In the genomic region with DNA sequence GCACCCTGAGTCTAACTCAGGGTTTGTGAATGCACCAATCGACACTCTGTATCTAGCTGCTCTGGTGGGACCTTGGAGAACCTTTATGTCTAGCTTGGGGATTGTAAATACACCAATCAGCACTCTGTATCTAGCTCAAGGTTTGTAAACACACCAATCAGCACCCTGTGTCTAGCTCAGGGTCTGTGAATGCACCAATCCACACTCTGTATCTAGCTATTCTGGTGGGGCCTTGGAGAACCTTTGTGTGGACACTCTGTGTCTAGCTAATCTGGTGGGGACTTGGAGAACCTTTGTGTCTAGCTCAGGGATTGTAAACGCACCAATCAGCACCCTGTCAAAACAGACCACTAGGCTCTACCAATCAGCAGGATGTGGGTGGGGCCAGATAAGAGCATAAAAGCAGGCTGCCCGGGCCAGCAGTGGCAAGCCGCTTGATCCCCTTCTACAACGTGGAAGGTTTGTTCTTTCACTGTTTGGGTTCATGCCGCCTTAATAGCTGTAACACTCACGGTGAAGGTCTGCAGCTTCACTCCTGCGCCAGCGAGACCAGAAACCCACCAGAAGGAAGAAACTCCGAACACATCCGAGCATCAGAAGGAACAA, we compare ENCODE assay signal across 17 cellular contexts. TPM values are rescaled to one million over a fixed set of nuclear protein-coding genes. Genes with fewer than 3 reads are reported as not detected.
"Had no signal": no experiment of that assay in that cellular context is flagged by ENCODE, and none has a peak within 500 bp of the region (broad histone marks: within the 10 kb centered on the region; RNA-seq: fewer than 3 reads in every experiment).

No MANE protein-coding gene starts in this region.

RNA-seq across cellular contexts. Expression of a gene that starts 2.6 kb away (rescaled TPM):
- total RNA-seq: dermis blood vessel endothelial cell; glomerular endothelial cell; kidney epithelial cell; lung microvascular endothelial cell; mesothelial cell of epicardium; naive thymus-derived CD8-positive, alpha-beta T cell had no signal
- polyA plus RNA-seq: naive thymus-derived CD8-positive, alpha-beta T cell had no signal

RNA-seq across cellular contexts. Expression of a gene that starts 58.1 kb away (rescaled TPM):
- total RNA-seq: dermis blood vessel endothelial cell; esophagus mucosa; esophagus squamous epithelium; gastrocnemius medialis; glomerular endothelial cell; heart right ventricle; kidney epithelial cell; left cardiac atrium; left lung; left ventricle myocardium superior; lower lobe of right lung; mesenteric fat pad; mesothelial cell of epicardium; myocyte; naive thymus-derived CD8-positive, alpha-beta T cell had no signal
- polyA plus RNA-seq: heart right ventricle; keratinocyte; naive thymus-derived CD8-positive, alpha-beta T cell had no signal
